In genomic region chr15:30514545-30514944, GRCh38 we compare ENCODE assay signal across 2 cellular contexts. TPM values are rescaled to one million over a fixed set of nuclear protein-coding genes. Genes with fewer than 3 reads are reported as not detected.
"Had no signal": no experiment of that assay in that cellular context is flagged by ENCODE, and none has a peak within 500 bp of the region (broad histone marks: within the 10 kb centered on the region; RNA-seq: fewer than 3 reads in every experiment).

No MANE protein-coding gene starts in this region.

RNA-seq across cellular contexts. Expression of gene GOLGA8Q, which starts 37.3 kb away (rescaled TPM):
- total RNA-seq: activated T-helper 17 cell treated with anti-CD3 and anti-CD28 coated beads, Interleukin-2, amount 50 U/mL, for 72 hours; ascending aorta had no signal
